In genomic region chr15:55289573-55290360, GRCh38 we compare ENCODE assay signal across 8 cellular contexts. TPM values are rescaled to one million over a fixed set of nuclear protein-coding genes. Genes with fewer than 3 reads are reported as not detected.
DNase-seq lines count a peak whose midpoint lies in the region; ATAC-seq and TF ChIP-seq lines count a peak whose summit lies in the region.

TSS of gene RAB27A (minus strand) at chr15:55289813. CDS start at chr15:55234934, 54,879 bp downstream.

- no peaks in the 10 kb centered on the region for H3K79me2 ChIP-seq in SU-DHL-6 (ENCODE audit: insufficient read depth, low read length)

- no peaks in the 10 kb centered on the region for H3K9me2 ChIP-seq in SU-DHL-6 (replicated peaks; ENCODE audit: insufficient read depth, low read length)

- ATAC-seq in GM19467 (IDR thresholded peaks at IDR 0.05; ENCODE audit: unreplicated experiment), result peak; percentile 58
- peak; percentile 81 to 84 for ATAC-seq in activated naive CD4-positive, alpha-beta T cell treated with anti-CD3 and anti-CD28 coated beads, Interleukin-2, amount 50 U/mL, for 72 hours

- H3K36me3 ChIP-seq in SU-DHL-6 (ENCODE audit: low read length) (no peaks in the 10 kb centered on the region), cardiac muscle cell (no peaks in the 10 kb centered on the region), prostate gland (no peaks in the 10 kb centered on the region), vagina (no peaks in the 10 kb centered on the region)

- H3K27ac Mint-ChIP-seq in activated naive CD4-positive, alpha-beta T cell treated with anti-CD3 and anti-CD28 coated beads, Interleukin-2, amount 50 U/mL, for 72 hours, result peak within 1 kb of the TSS; percentile 97 to 98

- peaks cover 18 to 38% of the 10 kb centered on the region in 2 donors for H3K36me3 Mint-ChIP-seq in activated naive CD4-positive, alpha-beta T cell treated with anti-CD3 and anti-CD28 coated beads, Interleukin-2, amount 50 U/mL, for 72 hours

- WGBS in prostate gland, result under 1% methylated on average over 72 of the region's 85 CpGs

- peak within 1 kb of the TSS; percentile 96 for H3K4me2 ChIP-seq in SU-DHL-6 (ENCODE audit: low read depth, low read length, poor library complexity, severe bottlenecking)

- H3K9me3 ChIP-seq in SU-DHL-6 (ENCODE audit: insufficient read depth, low read length), result no peaks in the 10 kb centered on the region
- no peaks in the 10 kb centered on the region for H3K9me3 ChIP-seq in cardiac muscle cell (ENCODE audit: low read depth)
- no peaks in the 10 kb centered on the region for H3K9me3 ChIP-seq in prostate gland
- H3K9me3 ChIP-seq in vagina, result no peaks in the 10 kb centered on the region

- in situ Hi-C loops in Caki2 (cut with HindIII; ENCODE audit: low pct_unique_long_range_greater_than_20kb, low sequenced_read_pairs), result no loop called here

- H3K27me3 ChIP-seq in SU-DHL-6 (ENCODE audit: low read length) (no peaks in the 10 kb centered on the region), cardiac muscle cell (no peaks in the 10 kb centered on the region), prostate gland (replicated peaks; ENCODE audit: insufficient read depth) (no peaks in the 10 kb centered on the region), vagina (no peaks in the 10 kb centered on the region)

- peaks cover 10% of the 10 kb centered on the region for H3K4me1 ChIP-seq in cardiac muscle cell (ENCODE audit: low read depth)
- H3K4me1 ChIP-seq in prostate gland (replicated peaks), result no peaks in the 10 kb centered on the region
- H3K4me1 ChIP-seq in vagina, result peaks cover 15% of the 10 kb centered on the region

- no peak within 1 kb of the TSS for H3K27ac ChIP-seq in SU-DHL-6 (ENCODE audit: low read depth, low read length)
- H3K27ac ChIP-seq in cardiac muscle cell, result peak within 1 kb of the TSS; percentile 87
- H3K27ac ChIP-seq in prostate gland, result peak within 1 kb of the TSS; percentile 93 to 97
- peak within 1 kb of the TSS; percentile 91 for H3K27ac ChIP-seq in vagina

- peak; percentile 57 for TF ChIP-seq POLR2A in prostate gland (IDR thresholded peaks at IDR 0.05)
- peak in 1 of 2 donors; percentile 19 for TF ChIP-seq POLR2A in vagina (IDR thresholded peaks at IDR 0.05)

- intact Hi-C loops in prostate gland (cut with DNase I), result loop anchor here (2.0 kb wide), 1 partner anchor 73 kb away; no protein-coding TSS in a partner anchor
- intact Hi-C loops in vagina (cut with DNase I), result loop anchor here (2.0 kb wide), 1 partner anchor 73 kb away; no protein-coding TSS in a partner anchor

- TF ChIP-seq CTCF in SU-DHL-6 (IDR thresholded peaks at IDR 0.05; ENCODE audit: insufficient read depth, low read length, poor library complexity, severe bottlenecking), result no peak
- no peak for TF ChIP-seq CTCF in cardiac muscle cell (IDR thresholded peaks at IDR 0.05; ENCODE audit: low read depth, low read length)
- TF ChIP-seq CTCF in prostate gland (IDR thresholded peaks at IDR 0.05), result no peak
- TF ChIP-seq CTCF in vagina (IDR thresholded peaks at IDR 0.05), result no peak

- peak within 1 kb of the TSS; percentile 66 for H3K4me3 ChIP-seq in SU-DHL-6 (ENCODE audit: insufficient read depth, low read length, poor library complexity, severe bottlenecking)
- peak within 1 kb of the TSS; percentile 70 for H3K4me3 ChIP-seq in cardiac muscle cell
- peak within 1 kb of the TSS; percentile 81 to 93 for H3K4me3 ChIP-seq in prostate gland
- peak within 1 kb of the TSS; percentile 70 to 76 for H3K4me3 ChIP-seq in vagina

- H3K9ac ChIP-seq in SU-DHL-6 (ENCODE audit: low read length), result peak within 1 kb of the TSS; percentile 61

- no peaks in the 10 kb centered on the region for H3K9me3 Mint-ChIP-seq in activated naive CD4-positive, alpha-beta T cell treated with anti-CD3 and anti-CD28 coated beads, Interleukin-2, amount 50 U/mL, for 72 hours

- DNase-seq in Caki2 (ENCODE audit: low read depth) (peak; percentile 52), HS-27A (ENCODE audit: low read depth) (peak; percentile 23), cardiac muscle cell (ENCODE audit: low read depth in 1 of 2, low spot score in 1 of 2) (peak; percentile 88 to 89), prostate gland (ENCODE audit: low spot score) (peak; percentile 73), vagina (ENCODE audit: extremely low spot score in 2 of 2) (no peak)
- DNase-seq in activated naive CD4-positive, alpha-beta T cell treated with anti-CD3 and anti-CD28 coated beads, Interleukin-2, amount 50 U/mL, for 72 hours (ENCODE audit: low spot score in 2 of 2), result peak; percentile 79 to 87

- no peaks in the 10 kb centered on the region for H4K20me1 ChIP-seq in SU-DHL-6 (ENCODE audit: low read depth, low read length)

- peak within 1 kb of the TSS; percentile 74 for H2AFZ ChIP-seq in SU-DHL-6 (ENCODE audit: low read depth, low read length, severe bottlenecking)

- H3F3A ChIP-seq in SU-DHL-6 (ENCODE audit: insufficient read depth), result no peaks in the 10 kb centered on the region

RNA-seq across cellular contexts. Expression of gene RAB27A, which starts in this region (rescaled TPM):
- total RNA-seq in Caki2 (2014; rRNA removed; shearing (Covaris generic); ENCODE audit: low replicate concordance), result 10.0 and 14.0 TPM in 2 replicates
- 100 to 1,000 TPM in 1 of 2 donors, 10 to 100 TPM in 1; 99.3 to 111 TPM for total RNA-seq in activated naive CD4-positive, alpha-beta T cell treated with anti-CD3 and anti-CD28 coated beads, Interleukin-2, amount 50 U/mL, for 72 hours
- total RNA-seq in cardiac muscle cell, result 5.3 and 7.7 TPM in 2 replicates
- polyA plus RNA-seq in cardiac muscle cell, result 11.9 and 15.2 TPM in 2 replicates
- 10 to 100 TPM; 27.6 to 50.6 TPM for total RNA-seq in prostate gland
- total RNA-seq in vagina, result 29.5 TPM

Comparison
In these comparisons a context has a peak if more than half of its experiments do, and no peak if none do; other contexts are left out.
1. DNase-seq: peak in Caki2 (single experiment), HS-27A (single experiment), activated naive CD4-positive, alpha-beta T cell treated with anti-CD3 and anti-CD28 coated beads, Interleukin-2, amount 50 U/mL, for 72 hours (2 of 2), cardiac muscle cell (2 of 2) and prostate gland (single experiment); none in vagina (0 of 2).
2. Peak in every context shown above with its lines, with median percentiles within 50 percentile points of each other: H3K4me3 ChIP-seq.